9 cellular contexts compared by ENCODE assay signal in genomic region chr6:41371992-41372525, GRCh38. TPM values are rescaled to one million over a fixed set of nuclear protein-coding genes. Genes with fewer than 3 reads are reported as not detected.
A peak's percentile ranks its signal among the peaks of the same experiment; 100 is the strongest.
DNase-seq lines count a peak whose midpoint lies in the region; ATAC-seq and TF ChIP-seq lines count a peak whose summit lies in the region.
"Had no signal": no experiment of that assay in that cellular context is flagged by ENCODE, and none has a peak within 500 bp of the region (broad histone marks: within the 10 kb centered on the region; RNA-seq: fewer than 3 reads in every experiment).

No MANE protein-coding gene starts in this region.

- CTCF ChIA-PET in activated naive CD4-positive, alpha-beta T cell treated with anti-CD3 and anti-CD28 coated beads for 36 hours (lab: Charles Lee), result interaction anchor here (0.7 to 1.8 kb wide), 10 partner anchors 9 to 412 kb away, joined by 3 to 5 read pairs (median 4); no protein-coding TSS in a partner anchor

- peaks cover 34% of the 10 kb centered on the region for H3K4me1 Mint-ChIP-seq in activated naive CD4-positive, alpha-beta T cell treated with anti-CD3 and anti-CD28 coated beads for 36 hours (ENCODE audit: low read depth)

- no peaks in the 10 kb centered on the region for H3K79me2 ChIP-seq in MM.1S (ENCODE audit: low read length)

- intact Hi-C loops in activated naive CD4-positive, alpha-beta T cell treated with anti-CD3 and anti-CD28 coated beads for 36 hours (cut with micrococcal nuclease), result loop anchor here (5.0 kb wide), 1 partner anchor 130 kb away; no protein-coding TSS in a partner anchor

- DNase-seq in NCI-H748 (lab: John Stamatoyannopoulos, UW; ENCODE audit: unreplicated experiment) (peak; percentile 57), NCI-H748 treated with DMSO at 0.1 percent for 48 hours (lab: John Stamatoyannopoulos, UW) (no peak), SW 1271 (lab: John Stamatoyannopoulos, UW) (no peak), MM.1S (no peak)
- peak; percentile 33 for DNase-seq in activated naive CD4-positive, alpha-beta T cell treated with anti-CD3 and anti-CD28 coated beads for 36 hours
- peak; percentile 33 for DNase-seq in stimulated activated CD8-positive, alpha-beta memory T cell treated with anti-CD3 and anti-CD28 coated beads, Interleukin-4, amount 100 ng/mL, for 48 hours

- H3K27ac ChIP-seq in MM.1S (ENCODE audit: low read length), result no peak overlapping the region

- peak overlapping the region; percentile 34 for H3K4me3 ChIP-seq in iPS-18c (ENCODE audit: insufficient read depth, low read depth, low read length)
- H3K4me3 ChIP-seq in MM.1S (ENCODE audit: low read length), result no peak overlapping the region

- no peak for ATAC-seq in GM21737 (IDR thresholded peaks at IDR 0.05; ENCODE audit: unreplicated experiment)

- peaks cover 65% of the 10 kb centered on the region for H3K27me3 ChIP-seq in MM.1S (replicated peaks; ENCODE audit: insufficient read depth, low read length)

- no peak overlapping the region for H3K27ac Mint-ChIP-seq in activated naive CD4-positive, alpha-beta T cell treated with anti-CD3 and anti-CD28 coated beads for 36 hours

- H3K36me3 Mint-ChIP-seq in activated naive CD4-positive, alpha-beta T cell treated with anti-CD3 and anti-CD28 coated beads for 36 hours (ENCODE audit: low read depth), result no peaks in the 10 kb centered on the region

- no peaks in the 10 kb centered on the region for H3K4me1 ChIP-seq in MM.1S (ENCODE audit: low read length)

- no peak overlapping the region for H3K4me2 ChIP-seq in MM.1S (ENCODE audit: low read depth, low read length)

- no peaks in the 10 kb centered on the region for H3K36me3 ChIP-seq in MM.1S (replicated peaks; ENCODE audit: insufficient read depth, low read length)

- peak overlapping the region; percentile 58 for H3K4me3 Mint-ChIP-seq in activated naive CD4-positive, alpha-beta T cell treated with anti-CD3 and anti-CD28 coated beads for 36 hours

- H3K9me3 Mint-ChIP-seq in activated naive CD4-positive, alpha-beta T cell treated with anti-CD3 and anti-CD28 coated beads for 36 hours, result no peaks in the 10 kb centered on the region

- no peak overlapping the region for H3K9ac ChIP-seq in MM.1S (ENCODE audit: low read length)

- H4K20me1 ChIP-seq in MM.1S (ENCODE audit: insufficient read depth, low read length), result no peaks in the 10 kb centered on the region

- H3K9me3 ChIP-seq in iPS-18c (ENCODE audit: control insufficient read depth, insufficient read depth, low read length) (no peaks in the 10 kb centered on the region), MM.1S (replicated peaks; ENCODE audit: insufficient read depth, low read length) (no peaks in the 10 kb centered on the region)

- TF ChIP-seq CTCF in MM.1S (IDR thresholded peaks at IDR 0.05; ENCODE audit: low read length), result no peak

- peaks cover 64% of the 10 kb centered on the region for H3K27me3 Mint-ChIP-seq in activated naive CD4-positive, alpha-beta T cell treated with anti-CD3 and anti-CD28 coated beads for 36 hours (ENCODE audit: low read depth)

- H3K9me2 ChIP-seq in MM.1S (replicated peaks; ENCODE audit: insufficient read depth, low read length), result no peaks in the 10 kb centered on the region

- H3F3A ChIP-seq in MM.1S (ENCODE audit: insufficient read depth, low read length), result no peaks in the 10 kb centered on the region

- H2AFZ ChIP-seq in MM.1S (ENCODE audit: low read length), result no peak overlapping the region

RNA-seq across cellular contexts. Expression of gene NCR2, which starts 36.7 kb away (rescaled TPM):
- total RNA-seq in activated naive CD4-positive, alpha-beta T cell treated with anti-CD3 and anti-CD28 coated beads for 36 hours, result not detected
- total RNA-seq: T-helper 1 cell treated with Interleukin-12 subunit alpha and Interleukin-12 subunit beta and Interleukin-4 antibody, amounts not matched to agents 30 ng/mL and 1 ng/mL, for 36 hours had no signal

Comparison
In these comparisons a context has a peak if more than half of its experiments do, and no peak if none do; other contexts are left out.
1. DNase-seq: peak in NCI-H748 (single experiment), activated naive CD4-positive, alpha-beta T cell treated with anti-CD3 and anti-CD28 coated beads for 36 hours (single experiment) and stimulated activated CD8-positive, alpha-beta memory T cell treated with anti-CD3 and anti-CD28 coated beads, Interleukin-4, amount 100 ng/mL, for 48 hours (single experiment); none in NCI-H748 treated with DMSO at 0.1 percent for 48 hours (single experiment), SW 1271 (0 of 2) and MM.1S (single experiment).